Comparison of ENCODE assay signal across 20 cellular contexts in genomic region chr18:79428287-79428686, GRCh38.
"Had no signal": no experiment of that assay in that cellular context is flagged by ENCODE, and none has a peak within 500 bp of the region (broad histone marks: within the 10 kb centered on the region; RNA-seq: fewer than 3 reads in every experiment).

No MANE protein-coding gene starts in this region.

- H3K27ac Mint-ChIP-seq: activated T-helper 2 cell treated with anti-CD3 and anti-CD28 coated beads, Interferon-gamma antibody, Interleukin-2, Interleukin-4, amounts not matched to agents 10 μg/mL and 5 μg/mL and 100 μg/mL, durations not matched to agents 14 hours and 24 hours and 36 hours had no signal

- H3K27ac ChIP-seq: epithelial cell of prostate, gastroesophageal sphincter, heart right ventricle, parathyroid adenoma, SJCRH30, stomach, testis, upper lobe of left lung had no signal

- H2AFZ ChIP-seq: parathyroid adenoma had no signal

- H3K4me3 ChIP-seq: gastroesophageal sphincter, heart right ventricle, mucosa of descending colon, SJCRH30, stomach, testis, upper lobe of left lung had no signal

- H3K4me1 ChIP-seq: parathyroid adenoma, SJCRH30, upper lobe of left lung had no signal

- H3K9me3 ChIP-seq: gastroesophageal sphincter, heart right ventricle, mucosa of descending colon, SJCRH30, stomach, testis, upper lobe of left lung had no signal

- H3K79me2 ChIP-seq: parathyroid adenoma had no signal

- H3K36me3 ChIP-seq: SJCRH30 had no signal

- H3K27me3 ChIP-seq: gastroesophageal sphincter, heart right ventricle, SJCRH30, stomach, testis, upper lobe of left lung had no signal

- H3K9me3 Mint-ChIP-seq: activated T-helper 2 cell treated with anti-CD3 and anti-CD28 coated beads, Interferon-gamma antibody, Interleukin-2, Interleukin-4, amounts not matched to agents 10 μg/mL and 5 μg/mL and 100 μg/mL, durations not matched to agents 14 hours and 24 hours and 36 hours had no signal

- DNase-seq: activated naive CD4-positive, alpha-beta T cell treated with anti-CD3 and anti-CD28 coated beads, Interleukin-2, amount 50 U/mL, for 16 hours; central memory CD4-positive, alpha-beta T cell; effector memory CD4-positive, alpha-beta T cell; heart right ventricle; islet precursor cell; mammary epithelial cell; mucosa of descending colon; stimulated activated CD4-positive, alpha-beta T cell treated with anti-CD3 and anti-CD28 coated beads, Interleukin-12 subunit alpha, Interleukin-12 subunit beta, amount 100 ng/mL, for 4 hours; stimulated activated CD4-positive, alpha-beta T cell treated with anti-CD3 and anti-CD28 coated beads, Interleukin-2, amount 100 ng/mL, for 24 hours; stomach; testis had no signal

- H3K36me3 Mint-ChIP-seq: brain had no signal

- H3K4me3 Mint-ChIP-seq: brain had no signal

- ATAC-seq: activated CD4-positive, CD25-positive, alpha-beta regulatory T cell treated with anti-CD3 and anti-CD28 coated beads, Interleukin-2, amount 50 U/mL, for 24 hours; gastroesophageal sphincter; left lobe of liver; mucosa of descending colon had no signal
